19 cellular contexts compared by ENCODE assay signal in genomic region chr7:112105584-112106540, GRCh38.
"Had no signal": no experiment of that assay in that cellular context is flagged by ENCODE, and none has a peak within 500 bp of the region (broad histone marks: within the 10 kb centered on the region; RNA-seq: fewer than 3 reads in every experiment).

No MANE protein-coding gene starts in this region.

- H3K27me3 ChIP-seq: colonic mucosa, thyroid gland, vagina had no signal

- H3K27ac ChIP-seq: colonic mucosa, parathyroid adenoma, thyroid gland, vagina, VCaP had no signal

- H3K27ac Mint-ChIP-seq: activated CD4-positive, alpha-beta T cell treated with anti-CD3 and anti-CD28 coated beads for 36 hours; activated CD8-positive, alpha-beta T cell treated with anti-CD3 and anti-CD28 coated beads for 36 hours; immature natural killer cell; mesothelial cell of epicardium; stimulated activated memory B cell treated with anti-CD40 and anti-IgM and Interleukin-4, amounts not matched to agents 10 μg/mL and 1 μg/mL and 100 μg/mL, for 72 hours had no signal

- DNase-seq: activated CD4-positive, alpha-beta T cell treated with anti-CD3 and anti-CD28 coated beads for 36 hours; activated CD8-positive, alpha-beta T cell treated with anti-CD3 and anti-CD28 coated beads for 36 hours; activated effector memory CD4-positive, alpha-beta T cell treated with Interleukin-2 at 50 U/mL for 16 hours; activated naive CD4-positive, alpha-beta T cell treated with anti-CD3 and anti-CD28 coated beads, Interleukin-2, amount 50 U/mL, for 16 hours; activated T-cell treated with anti-CD3 and anti-CD28 coated beads, Interleukin-2, amount 50 U/mL, for 4 hours; colonic mucosa; effector CD8-positive, alpha-beta T cell; foreskin melanocyte; immature natural killer cell; T-helper 1 cell; T1000; thyroid gland had no signal

- H3K36me3 Mint-ChIP-seq: immature natural killer cell; mesothelial cell of epicardium; stimulated activated memory B cell treated with anti-CD40 and anti-IgM and Interleukin-4, amounts not matched to agents 10 μg/mL and 1 μg/mL and 100 μg/mL, for 72 hours had no signal

- H3K9me3 ChIP-seq: colonic mucosa, thyroid gland, vagina had no signal

- ATAC-seq: activated CD4-positive, alpha-beta T cell treated with anti-CD3 and anti-CD28 coated beads for 36 hours; activated CD8-positive, alpha-beta T cell treated with anti-CD3 and anti-CD28 coated beads for 36 hours; activated T-cell treated with anti-CD3 and anti-CD28 coated beads, Interleukin-2, amount 50 U/mL, for 4 hours; stimulated activated memory B cell treated with anti-CD40 and anti-IgM and Interleukin-4, amounts not matched to agents 10 μg/mL and 1 μg/mL and 100 μg/mL, for 72 hours had no signal

- H3K4me3 Mint-ChIP-seq: activated CD4-positive, alpha-beta T cell treated with anti-CD3 and anti-CD28 coated beads for 36 hours; activated CD8-positive, alpha-beta T cell treated with anti-CD3 and anti-CD28 coated beads for 36 hours; activated T-cell treated with anti-CD3 and anti-CD28 coated beads, Interleukin-2, amount 50 U/mL, for 4 hours; immature natural killer cell; mesothelial cell of epicardium; neural crest cell; stimulated activated memory B cell treated with anti-CD40 and anti-IgM and Interleukin-4, amounts not matched to agents 10 μg/mL and 1 μg/mL and 100 μg/mL, for 72 hours had no signal

- H3K4me1 ChIP-seq: parathyroid adenoma, thyroid gland had no signal

- H3K36me3 ChIP-seq: colonic mucosa, thyroid gland, vagina had no signal

- H3K4me3 ChIP-seq: colonic mucosa, lung, thyroid gland, vagina had no signal

- H3K9me3 Mint-ChIP-seq: activated CD8-positive, alpha-beta T cell treated with anti-CD3 and anti-CD28 coated beads for 36 hours; activated T-cell treated with anti-CD3 and anti-CD28 coated beads, Interleukin-2, amount 50 U/mL, for 4 hours; mesothelial cell of epicardium; neural crest cell; stimulated activated memory B cell treated with anti-CD40 and anti-IgM and Interleukin-4, amounts not matched to agents 10 μg/mL and 1 μg/mL and 100 μg/mL, for 72 hours had no signal

- H3K4me1 Mint-ChIP-seq: activated CD4-positive, alpha-beta T cell treated with anti-CD3 and anti-CD28 coated beads for 36 hours; immature natural killer cell; stimulated activated memory B cell treated with anti-CD40 and anti-IgM and Interleukin-4, amounts not matched to agents 10 μg/mL and 1 μg/mL and 100 μg/mL, for 72 hours had no signal

- H2AFZ ChIP-seq: parathyroid adenoma had no signal

- H3K27me3 Mint-ChIP-seq: activated CD4-positive, alpha-beta T cell treated with anti-CD3 and anti-CD28 coated beads for 36 hours; activated CD8-positive, alpha-beta T cell treated with anti-CD3 and anti-CD28 coated beads for 36 hours; stimulated activated memory B cell treated with anti-CD40 and anti-IgM and Interleukin-4, amounts not matched to agents 10 μg/mL and 1 μg/mL and 100 μg/mL, for 72 hours had no signal

- H3K9ac ChIP-seq: parathyroid adenoma had no signal

- H3K79me2 ChIP-seq: parathyroid adenoma had no signal
